ENCODE assay signal across 14 cellular contexts in genomic region chrX:110836982-110837381, GRCh38. TPM values are rescaled to one million over a fixed set of nuclear protein-coding genes. Genes with fewer than 3 reads are reported as not detected.
DNase-seq lines count a peak whose midpoint lies in the region; ATAC-seq and TF ChIP-seq lines count a peak whose summit lies in the region.
"Had no signal": no experiment of that assay in that cellular context is flagged by ENCODE, and none has a peak within 500 bp of the region (broad histone marks: within the 10 kb centered on the region; RNA-seq: fewer than 3 reads in every experiment).

No MANE protein-coding gene starts in this region.

- CTCF ChIA-PET in Caco-2 (lab: Charles Lee): interaction anchor here (0.6 kb wide), 2 partner anchors 10 to 609 kb away, joined by 3 to 4 read pairs; no protein-coding TSS in a partner anchor

- no peaks in the 10 kb centered on the region for H3K79me2 ChIP-seq in OCI-LY1 (ENCODE audit: insufficient read depth, low read length)

- H3K27me3 Mint-ChIP-seq in Caco-2 (ENCODE audit: insufficient read depth, unreplicated experiment): no peaks in the 10 kb centered on the region
- H3K27me3 Mint-ChIP-seq: IgD-negative memory B cell had no signal

- H3K27ac ChIP-seq in 22Rv1 (no peak overlapping the region), OCI-LY1 (ENCODE audit: low read depth, low read length, poor library complexity, severe bottlenecking) (no peak overlapping the region), left lung (no peak overlapping the region)
- H3K27ac ChIP-seq: VCaP had no signal

- no peak overlapping the region for H3K9ac ChIP-seq in OCI-LY1 (ENCODE audit: low read length)

- no peaks in the 10 kb centered on the region for H3K9me2 ChIP-seq in OCI-LY1 (ENCODE audit: low read depth, low read length)

- intact Hi-C loops in Caco-2 (cut with micrococcal nuclease; ENCODE audit: unreplicated experiment): no loop called here
- intact Hi-C loops in left lung (cut with DNase I): no loop called here

- BruUV-seq in Caco-2 (replicated peaks; lab: Mats Ljungman, UMichigan): no TSS peak

- H3K9me3 ChIP-seq in OCI-LY1 (ENCODE audit: low read length) (no peaks in the 10 kb centered on the region), Caco-2 (no peaks in the 10 kb centered on the region), left lung (no peaks in the 10 kb centered on the region)

- DNase-seq in GM13976 (ENCODE audit: low spot score) (no peak), fibroblast of mammary gland (ENCODE audit: low read depth) (no peak), Caco-2 (no peak), left lung (no peak)
- no peak for DNase-seq in stimulated activated naive CD8-positive, alpha-beta T cell treated with anti-CD3 and anti-CD28 coated beads, Interleukin-15, Interleukin-2, amounts not matched to agents 100 U/mL and 50 U/mL, for 24 hours
- DNase-seq: activated CD8-positive, alpha-beta memory T cell treated with anti-CD3 and anti-CD28 coated beads, Interleukin-2, amount 50 U/mL, for 4 hours; NCI-H2081 treated with DMSO at 0.1 percent for 48 hours; occipital lobe; stimulated activated CD4-positive, alpha-beta T cell treated with anti-CD3 and anti-CD28 coated beads, Interleukin-15, amount 100 ng/mL, for 24 hours had no signal

- no peaks in the 10 kb centered on the region for H3K27me3 ChIP-seq in OCI-LY1 (ENCODE audit: insufficient read depth, low read length)
- no peaks in the 10 kb centered on the region for H3K27me3 ChIP-seq in Caco-2 (replicated peaks; ENCODE audit: control insufficient read depth, insufficient read depth, low read length)
- no peaks in the 10 kb centered on the region for H3K27me3 ChIP-seq in left lung

- in situ Hi-C loops in GM13976 (cut with MboI; ENCODE audit: low sequenced_read_pairs, unreplicated experiment): no loop called here

- no peak overlapping the region for H3K4me3 Mint-ChIP-seq in Caco-2 (ENCODE audit: unreplicated experiment)

- POLR2A ChIA-PET in Caco-2 (lab: Charles Lee): no interaction called here

- peak; percentile 34 for TF ChIP-seq CTCF in 22Rv1 (IDR thresholded peaks at IDR 0.05)
- TF ChIP-seq CTCF in GM13976 (IDR thresholded peaks at IDR 0.05; ENCODE audit: borderline replicate concordance, control extremely low read depth, extremely low read depth, insufficient read depth, missing control alignments): peak; percentile 29
- peak; percentile 19; the same call in 1 of the 2 replicates for TF ChIP-seq CTCF in OCI-LY1 (IDR thresholded peaks at IDR 0.05; ENCODE audit: low read length)
- peak; percentile 24 for TF ChIP-seq CTCF in fibroblast of mammary gland (conservative IDR thresholded peaks at IDR 0.05; ENCODE audit: control insufficient read depth, insufficient read depth, low read depth, low read length)
- peak in 1 of 2 experiments; percentile 20 for TF ChIP-seq CTCF in Caco-2 (IDR thresholded peaks at IDR 0.05; ENCODE audit: insufficient read depth in 1 of 2, low read depth in 1 of 2, low read length in 1 of 2, severe bottlenecking in 1 of 2, unreplicated experiment in 1 of 2)
- no peak for TF ChIP-seq CTCF in left lung (IDR thresholded peaks at IDR 0.05)

- no peak overlapping the region for H3K4me2 ChIP-seq in OCI-LY1 (ENCODE audit: low read length)

- H3K9me3 Mint-ChIP-seq in Caco-2 (ENCODE audit: unreplicated experiment): no peaks in the 10 kb centered on the region
- H3K9me3 Mint-ChIP-seq: IgD-negative memory B cell had no signal

- H3K4me1 ChIP-seq in OCI-LY1 (ENCODE audit: insufficient read depth, low read length, severe bottlenecking) (no peaks in the 10 kb centered on the region), Caco-2 (no peaks in the 10 kb centered on the region), left lung (no peaks in the 10 kb centered on the region)

- H3K27ac Mint-ChIP-seq in Caco-2 (ENCODE audit: unreplicated experiment): no peak overlapping the region
- H3K27ac Mint-ChIP-seq: IgD-negative memory B cell had no signal

- no peak overlapping the region for H2AFZ ChIP-seq in OCI-LY1 (ENCODE audit: low read length)

- H3K36me3 ChIP-seq in OCI-LY1 (ENCODE audit: insufficient read depth, low read length) (no peaks in the 10 kb centered on the region), Caco-2 (ENCODE audit: control insufficient read depth, insufficient read depth, low read length) (no peaks in the 10 kb centered on the region), left lung (no peaks in the 10 kb centered on the region)

- ATAC-seq in stimulated activated naive CD8-positive, alpha-beta T cell treated with anti-CD3 and anti-CD28 coated beads, Interleukin-15, Interleukin-2, amounts not matched to agents 100 U/mL and 50 U/mL, for 24 hours: no peak
- ATAC-seq in HG03432 (IDR thresholded peaks at IDR 0.05; ENCODE audit: unreplicated experiment): no peak
- no peak for ATAC-seq in left lung

- H3K36me3 Mint-ChIP-seq in Caco-2 (ENCODE audit: insufficient read depth, unreplicated experiment): no peaks in the 10 kb centered on the region
- H3K36me3 Mint-ChIP-seq: IgD-negative memory B cell had no signal

- H3K4me1 Mint-ChIP-seq in Caco-2 (ENCODE audit: low read depth, unreplicated experiment): no peaks in the 10 kb centered on the region
- H3K4me1 Mint-ChIP-seq: IgD-negative memory B cell had no signal

- no peaks in the 10 kb centered on the region for H4K20me1 ChIP-seq in OCI-LY1 (ENCODE audit: insufficient read depth, low read length)

- H3F3A ChIP-seq in OCI-LY1 (ENCODE audit: insufficient read depth, low read length): no peaks in the 10 kb centered on the region

- H3K4me3 ChIP-seq in OCI-LY1 (ENCODE audit: low read depth, low read length, poor library complexity, severe bottlenecking): no peak overlapping the region
- H3K4me3 ChIP-seq in fibroblast of mammary gland (ENCODE audit: control insufficient read depth, low read depth, low read length): no peak overlapping the region
- no peak overlapping the region for H3K4me3 ChIP-seq in Caco-2 (ENCODE audit: low read depth, low read length)
- no peak overlapping the region for H3K4me3 ChIP-seq in left lung

RNA-seq across cellular contexts. Expression of gene CHRDL1, which starts 41.4 kb away (rescaled TPM):
- not detected in 2 replicates for total RNA-seq in Caco-2 (2022)
- 10 to 100 TPM; 31.2 to 58.5 TPM for total RNA-seq in left lung

Comparison
In these comparisons a context has a peak if more than half of its experiments do, and no peak if none do; other contexts are left out.
1. CTCF ChIP-seq: peak in 22Rv1 (single experiment), GM13976 (single experiment), OCI-LY1 (single experiment) and fibroblast of mammary gland (single experiment); none in left lung (0 of 2).
2. RNA of gene CHRDL1, which starts 41.4 kb away (total RNA-seq): 31.2 to 58.5 TPM in left lung; not detected in Caco-2; every median in the first group is over 10 times any median in the second.